ENCODE assay signal across 9 cellular contexts in the genomic region with DNA sequence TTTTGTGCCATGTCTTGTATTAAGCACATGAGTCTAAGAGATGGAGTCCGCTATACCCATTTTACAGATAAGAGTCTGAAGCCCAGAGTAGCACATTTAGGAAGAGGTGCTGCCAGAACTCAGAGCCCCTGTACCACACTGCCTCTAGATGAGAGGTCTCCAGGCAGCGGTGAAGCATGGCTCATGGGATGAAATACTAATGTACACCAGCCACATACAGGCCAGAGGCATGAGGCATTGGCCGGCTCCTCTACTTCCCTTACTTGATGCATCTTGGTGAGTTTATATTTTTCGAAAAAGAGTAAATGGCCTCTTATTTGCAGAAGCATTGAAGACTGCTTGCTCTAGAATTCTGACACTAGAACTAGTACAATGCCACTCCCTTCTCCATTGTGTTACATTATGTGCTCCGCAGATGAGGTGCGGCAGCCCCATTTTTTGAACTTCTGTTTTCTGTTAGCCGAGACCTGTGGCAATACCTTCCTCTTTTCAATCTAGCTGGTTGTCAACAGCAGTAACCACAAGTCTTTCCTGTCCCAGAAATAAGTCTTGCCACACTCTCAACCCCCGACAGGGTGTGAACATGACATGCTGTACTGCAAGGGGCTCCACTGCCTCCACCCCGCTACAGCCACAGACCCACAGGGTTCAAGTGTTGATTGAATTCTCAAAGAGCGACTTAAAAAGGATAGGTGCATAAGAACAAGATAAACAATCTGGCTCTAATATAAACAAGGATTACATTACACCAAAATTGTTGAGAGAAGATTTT.
DNase-seq lines count a peak whose midpoint lies in the region; ATAC-seq and TF ChIP-seq lines count a peak whose summit lies in the region.
"Had no signal": no experiment of that assay in that cellular context is flagged by ENCODE, and none has a peak within 500 bp of the region (broad histone marks: within the 10 kb centered on the region; RNA-seq: fewer than 3 reads in every experiment).

No MANE protein-coding gene starts in this region.

- no peak overlapping the region for H3K27ac ChIP-seq in endodermal cell (ENCODE audit: low read depth, low read length)
- H3K27ac ChIP-seq in spleen = peak overlapping the region; percentile 90 to 99 (median 96)
- H3K27ac ChIP-seq in brain microvascular endothelial cell = no peak overlapping the region
- H3K27ac ChIP-seq: SK-N-MC had no signal

- no peak overlapping the region for H3K27ac Mint-ChIP-seq in endodermal cell

- peaks cover 22% of the 10 kb centered on the region for H3K4me1 ChIP-seq in endodermal cell (ENCODE audit: control insufficient read depth, insufficient read depth, low read length)
- peaks cover 25 to 83% (median 54%) of the 10 kb centered on the region in 6 donors for H3K4me1 ChIP-seq in spleen

- H3K27me3 Mint-ChIP-seq in endodermal cell (ENCODE audit: insufficient read depth) = peaks cover 6% of the 10 kb centered on the region

- ATAC-seq in GM19397 (IDR thresholded peaks at IDR 0.05; ENCODE audit: unreplicated experiment) (peak; percentile 60), HG03432 (IDR thresholded peaks at IDR 0.05; ENCODE audit: unreplicated experiment) (peak; percentile 75)

- peaks cover 12% of the 10 kb centered on the region for H3K9me3 Mint-ChIP-seq in endodermal cell

- H3K9me3 ChIP-seq in endodermal cell (ENCODE audit: control insufficient read depth, low read length) (peaks cover 5% of the 10 kb centered on the region), spleen (no peaks in the 10 kb centered on the region), MG63 (no peaks in the 10 kb centered on the region)

- 90 to 98% methylated on average over 6 to 10 of the region's 10 CpGs for WGBS in endodermal cell (ENCODE audit: insufficient coverage in 1 of 2, insufficient read length in 1 of 2), 2 experiments
- WGBS in spleen, 5 donors = 26 to 43% (median 30%) methylated on average over 10 of the region's 10 CpGs

- peaks cover 37% of the 10 kb centered on the region for H3K36me3 Mint-ChIP-seq in endodermal cell (ENCODE audit: low read depth)

- TF ChIP-seq POLR2A in spleen (IDR thresholded peaks at IDR 0.05) = peak; percentile 17 to 61 (median 59)

- H3K4me3 ChIP-seq in endodermal cell (ENCODE audit: low read length) (no peak overlapping the region), spleen (peak overlapping the region in 4 of 8 donors; percentile 76 to 91 (median 88)), brain microvascular endothelial cell (ENCODE audit: low read depth, low read length) (no peak overlapping the region), MG63 (no peak overlapping the region)
- H3K4me3 ChIP-seq: SK-N-MC had no signal

- intact Hi-C loops in spleen (cut with DNase I; ENCODE audit: low total_unique reads) = no loop called here

- TF ChIP-seq CTCF in endodermal cell (conservative IDR thresholded peaks at IDR 0.05) = no peak
- TF ChIP-seq CTCF in spleen (IDR thresholded peaks at IDR 0.05 in 8 of 11, conservative IDR thresholded peaks at IDR 0.05 in 3 of 11) = peak in 5 of 11 experiments; percentile 20 to 50 (median 41)
- no peak for TF ChIP-seq CTCF in brain microvascular endothelial cell (IDR thresholded peaks at IDR 0.05; ENCODE audit: low read depth, low read length, missing control alignments)

- H3K27me3 ChIP-seq in endodermal cell (ENCODE audit: control insufficient read depth, insufficient read depth, low read length, poor library complexity, severe bottlenecking) (no peaks in the 10 kb centered on the region), spleen (replicated peaks in 1 of 7) (peaks cover 0 to 13% (median 0%) of the 10 kb centered on the region in 7 donors), brain microvascular endothelial cell (replicated peaks) (peaks cover 10% of the 10 kb centered on the region), MG63 (peaks cover 2% of the 10 kb centered on the region)

- H3K4me3 Mint-ChIP-seq in endodermal cell = no peak overlapping the region

- peak; percentile 37 to 52 for DNase-seq in activated CD4-positive, alpha-beta T cell treated with anti-CD3 and anti-CD28 coated beads for 24 hours (ENCODE audit: low read depth in 2 of 2)
- peak; percentile 30 for DNase-seq in endodermal cell
- DNase-seq in spleen = peak; percentile 92
- no peak for DNase-seq in brain microvascular endothelial cell
- DNase-seq in NCI-H1694 (lab: John Stamatoyannopoulos, UW) = no peak
- no peak for DNase-seq in MG63

- in situ Hi-C loops in brain microvascular endothelial cell (cut with HindIII; ENCODE audit: low pct_ligation_motif_present, low sequenced_read_pairs) = no loop called here

- no peak overlapping the region for H3K9ac ChIP-seq in endodermal cell (ENCODE audit: extremely low read depth, low read length, poor library complexity, severe bottlenecking)

- peaks cover 23% of the 10 kb centered on the region for H3K4me1 Mint-ChIP-seq in endodermal cell

- peaks cover 44% of the 10 kb centered on the region for H3K36me3 ChIP-seq in endodermal cell (ENCODE audit: control insufficient read depth, insufficient read depth, low read length)
- H3K36me3 ChIP-seq in spleen = no peaks in the 10 kb centered on the region
- H3K36me3 ChIP-seq in brain microvascular endothelial cell (replicated peaks) = no peaks in the 10 kb centered on the region
- no peaks in the 10 kb centered on the region for H3K36me3 ChIP-seq in MG63

Comparison
In these comparisons a context has a peak if more than half of its experiments do, and no peak if none do; other contexts are left out.
1. DNase-seq: peak in activated CD4-positive, alpha-beta T cell treated with anti-CD3 and anti-CD28 coated beads for 24 hours (2 of 2), endodermal cell (single experiment) and spleen (single experiment); none in brain microvascular endothelial cell (single experiment), NCI-H1694 (single experiment) and MG63 (single experiment).
2. H3K27ac ChIP-seq: peak in spleen (8 of 8); none in endodermal cell (single experiment) and brain microvascular endothelial cell (single experiment).